In genomic region chr1:202160377-202160940, GRCh38 we compare ENCODE assay signal across 1 cellular context.
TF ChIP-seq lines count a peak whose summit lies in the region.

Gene PTPN7, minus strand, starts transcription at chr1:202160602. Its CDS starts 1,200 bp downstream, at chr1:202159402.

TF ChIP-seq in GM12878, 131 proteins besides CTCF, POLR2A, EP300 and RAD21 (continued from another document and continues in another):
- TF ChIP-seq ZNF592 (IDR thresholded peaks at IDR 0.05) (no peak; the same call in 1 of the 2 replicates), ZNF207 (IDR thresholded peaks at IDR 0.05; ENCODE audit: borderline replicate concordance) (no peak), JUNB (IDR thresholded peaks at IDR 0.05) (no peak), GATAD2B (conservative IDR thresholded peaks at IDR 0.05; ENCODE audit: low read depth) (peak; percentile 80), IRF5 (IDR thresholded peaks at IDR 0.05; ENCODE audit: borderline replicate concordance) (no peak), EZH2 (IDR thresholded peaks at IDR 0.05; ENCODE audit: borderline replicate concordance, control insufficient read depth, low read depth, low read length) (no peak), ZBED1 (IDR thresholded peaks at IDR 0.05; ENCODE audit: borderline replicate concordance) (no peak), NBN (IDR thresholded peaks at IDR 0.05) (peak; percentile 52), IRF4 (IDR thresholded peaks at IDR 0.05; ENCODE audit: low read depth, low read length) (peak; percentile 15; the same call in 1 of the 2 replicates), YBX1 (IDR thresholded peaks at IDR 0.05) (no peak), KAT2A (conservative IDR thresholded peaks at IDR 0.05; ENCODE audit: control insufficient read depth, low read depth, low read length) (no peak), CBFB (IDR thresholded peaks at IDR 0.05; ENCODE audit: low read depth) (no peak; the same call in 1 of the 2 replicates), TAF1 (IDR thresholded peaks at IDR 0.05; ENCODE audit: borderline replicate concordance, low read depth, low read length) (0 out of 2 replicates have a peak, but pooled peaks have one; percentile 42), PBX3 (IDR thresholded peaks at IDR 0.05; ENCODE audit: insufficient replicate concordance, low read depth, low read length) (peak; percentile 31), ZBTB33 (IDR thresholded peaks at IDR 0.05) (no peak), ATF3 (IDR thresholded peaks at IDR 0.05; ENCODE audit: borderline replicate concordance, extremely low read depth, low read depth, low read length) (no peak), NR2F1 (conservative IDR thresholded peaks at IDR 0.05) (peak; percentile 60), SPI1 (IDR thresholded peaks at IDR 0.05; ENCODE audit: borderline replicate concordance, insufficient read depth, low read depth, low read length) (peak; percentile 49; the same call in 1 of the 2 replicates), ZBTB40 (IDR thresholded peaks at IDR 0.05; ENCODE audit: borderline replicate concordance) (no peak), PAX5 (IDR thresholded peaks at IDR 0.05; ENCODE audit: borderline replicate concordance, low read depth, low read length) (no peak), EED (IDR thresholded peaks at IDR 0.05; ENCODE audit: low read depth) (peak; percentile 43), NRF1 (conservative IDR thresholded peaks at IDR 0.05; ENCODE audit: low read depth, low read length) (no peak), TCF12 (IDR thresholded peaks at IDR 0.05; ENCODE audit: low read depth, low read length) (peak; percentile 92), SMARCA5 (IDR thresholded peaks at IDR 0.05) (peak; percentile 84), ZZZ3 (IDR thresholded peaks at IDR 0.05; ENCODE audit: control insufficient read depth, insufficient read length, low read depth) (no peak), ESRRA (IDR thresholded peaks at IDR 0.05; ENCODE audit: low read length) (no peak), RUNX3 (IDR thresholded peaks at IDR 0.05; ENCODE audit: low read length) (no peak), ASH2L (IDR thresholded peaks at IDR 0.05; ENCODE audit: borderline replicate concordance, low read depth) (no peak), HCFC1 (IDR thresholded peaks at IDR 0.05; ENCODE audit: low read length) (0 out of 2 replicates have a peak, but pooled peaks have one; percentile 19), POLR2AphosphoS5 (IDR thresholded peaks at IDR 0.05; ENCODE audit: low read length) (peak; percentile 19; the same call in 1 of the 2 replicates), USF1 (IDR thresholded peaks at IDR 0.05; ENCODE audit: borderline replicate concordance, extremely low read length, insufficient read depth, low read depth, low read length) (no peak), ZNF217 (IDR thresholded peaks at IDR 0.05) (0 out of 2 replicates have a peak, but pooled peaks have one; percentile 52), MTA2 (IDR thresholded peaks at IDR 0.05; ENCODE audit: low read depth) (peak; percentile 66), PML (IDR thresholded peaks at IDR 0.05; ENCODE audit: low read length) (no peak), REST (IDR thresholded peaks at IDR 0.05; ENCODE audit: low read depth, low read length) (no peak), FOS (IDR thresholded peaks at IDR 0.05; ENCODE audit: borderline replicate concordance, extremely low read depth, insufficient read length) (no peak), ZNF274 (IDR thresholded peaks at IDR 0.05; ENCODE audit: insufficient read depth, insufficient read length) (no peak), RFX5 (IDR thresholded peaks at IDR 0.05; ENCODE audit: low read depth, low read length) (no peak), STAT3 (IDR thresholded peaks at IDR 0.05; ENCODE audit: low read depth, low read length) (no peak), HDAC2 (IDR thresholded peaks at IDR 0.05) (no peak), CREM (IDR thresholded peaks at IDR 0.05; ENCODE audit: low read depth) (no peak), IKZF1 (conservative IDR thresholded peaks at IDR 0.05) (peak; percentile 77), POLR2AphosphoS2 (IDR thresholded peaks at IDR 0.05; ENCODE audit: low read depth, low read length) (peak; percentile 27; the same call in 1 of the 2 replicates), E2F4 (IDR thresholded peaks at IDR 0.05; ENCODE audit: low read depth, low read length) (no peak), MYC (IDR thresholded peaks at IDR 0.05; ENCODE audit: insufficient read depth, insufficient read length, insufficient replicate concordance, low read length, severe bottlenecking) (no peak), CEBPB (IDR thresholded peaks at IDR 0.05; ENCODE audit: borderline replicate concordance in 1 of 2, low read depth in 2 of 2, low read length in 2 of 2) (no peak), EGR1 (IDR thresholded peaks at IDR 0.05; ENCODE audit: borderline replicate concordance in 1 of 2, low read depth in 2 of 2, low read length in 2 of 2) (peak; percentile 91 to 99)
